Comparison of ENCODE assay signal across 8 cellular contexts in genomic region chr13:30306762-30307193, GRCh38.
DNase-seq lines count a peak whose midpoint lies in the region; ATAC-seq, FAIRE-seq and TF ChIP-seq lines count a peak whose summit lies in the region.

No MANE protein-coding gene starts in this region.

- peak overlapping the region; percentile 84 for H3K4me3 ChIP-seq in AG10803 (ENCODE audit: low read length)

- peak overlapping the region; percentile 84 for H3K4me3 Mint-ChIP-seq in central memory CD8-positive, alpha-beta T cell

- H3K27me3 Mint-ChIP-seq in central memory CD8-positive, alpha-beta T cell: no peaks in the 10 kb centered on the region

- DNase-seq in AG10803 (ENCODE audit: low read depth) (peak; percentile 89), NCI-H345 treated with DMSO at 0.1 percent for 48 hours (lab: John Stamatoyannopoulos, UW; ENCODE audit: unreplicated experiment) (peak; percentile 80)
- DNase-seq in activated CD4-positive, CD25-positive, alpha-beta regulatory T cell treated with anti-CD3 and anti-CD28 coated beads, Interleukin-2, amount 50 U/mL, for 16 hours (ENCODE audit: low read depth, low spot score): peak; percentile 80
- DNase-seq in central memory CD8-positive, alpha-beta T cell (ENCODE audit: low spot score in 2 of 2): peak; percentile 82 to 91
- DNase-seq in stimulated activated CD4-positive, alpha-beta T cell treated with anti-CD3 and anti-CD28 coated beads, Interleukin-12 subunit alpha, Interleukin-12 subunit beta, amount 100 ng/mL, for 24 hours (ENCODE audit: low read depth in 2 of 2): peak; percentile 77 to 91

- no peaks in the 10 kb centered on the region for H3K9me3 Mint-ChIP-seq in central memory CD8-positive, alpha-beta T cell

- TF ChIP-seq CTCF in AG10803 (conservative IDR thresholded peaks at IDR 0.05; ENCODE audit: low read length): no peak

- peaks cover 8% of the 10 kb centered on the region for H3K36me3 Mint-ChIP-seq in central memory CD8-positive, alpha-beta T cell (ENCODE audit: insufficient read depth)

- no peak overlapping the region for H3K27ac Mint-ChIP-seq in central memory CD8-positive, alpha-beta T cell (ENCODE audit: low read depth)

- ATAC-seq in GM19035 (IDR thresholded peaks at IDR 0.05; ENCODE audit: unreplicated experiment) (peak; percentile 90), HG03342 (IDR thresholded peaks at IDR 0.05; ENCODE audit: unreplicated experiment) (peak; percentile 84)
- ATAC-seq in central memory CD8-positive, alpha-beta T cell (replicated peaks; ENCODE audit: extremely low read depth, poor library complexity, severe bottlenecking): peak; percentile 86

- peaks cover 16% of the 10 kb centered on the region for H3K4me1 Mint-ChIP-seq in central memory CD8-positive, alpha-beta T cell

- FAIRE-seq in islet of Langerhans (lab: Jason Lieb, UNC): peak; percentile 47

Comparison
In these comparisons a context has a peak if more than half of its experiments do, and no peak if none do; other contexts are left out.
1. Peak in every context shown above with its lines: DNase-seq, ATAC-seq and H3K4me3 ChIP-seq.